Comparison of ENCODE assay signal across 8 cellular contexts in the genomic region with DNA sequence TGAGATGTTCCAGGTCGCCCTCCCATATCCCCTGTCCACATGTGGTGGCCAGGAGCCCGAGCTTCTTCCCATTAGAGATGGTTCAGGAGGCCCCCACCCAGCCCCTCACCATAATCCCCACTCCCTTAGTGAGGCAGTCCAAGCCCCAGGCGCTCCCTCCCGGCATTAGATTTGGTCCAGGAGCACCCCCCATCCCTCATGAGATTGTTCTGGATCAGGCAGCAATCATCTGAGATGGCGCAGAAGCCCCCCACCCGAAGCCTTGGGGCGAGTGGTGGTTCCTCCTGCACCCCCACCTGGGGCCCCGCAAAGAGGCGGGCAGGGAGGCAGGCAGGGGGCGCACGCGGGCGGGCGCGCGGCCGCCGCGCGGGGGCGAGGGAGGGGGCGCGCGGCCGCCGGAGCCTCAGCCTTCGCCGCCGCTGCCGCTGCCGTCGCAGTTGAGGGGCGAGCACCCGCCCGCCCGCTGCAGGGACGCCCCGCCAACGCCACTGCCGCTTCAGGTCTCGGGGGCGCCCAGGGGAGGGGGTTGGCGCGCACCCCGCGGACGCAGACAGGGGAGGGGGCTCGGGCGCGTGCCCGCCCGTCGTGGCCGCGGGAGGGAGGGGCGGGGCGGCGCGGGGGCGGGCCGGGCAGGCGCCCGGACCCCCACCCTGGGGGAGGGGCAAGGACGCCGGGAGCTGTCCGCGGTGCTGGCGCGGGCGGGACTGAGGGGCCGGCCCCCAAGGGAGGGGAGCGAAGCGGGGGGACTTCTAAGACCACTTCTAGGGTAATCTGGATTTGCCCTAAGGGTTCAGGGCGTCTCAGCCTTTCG. TPM values are rescaled to one million over a fixed set of nuclear protein-coding genes. Genes with fewer than 3 reads are reported as not detected.
DNase-seq lines count a peak whose midpoint lies in the region; ATAC-seq and TF ChIP-seq lines count a peak whose summit lies in the region.

No MANE protein-coding gene starts in this region.

- H3K36me3 ChIP-seq in endocrine pancreas (ENCODE audit: control insufficient read depth, insufficient read depth, low read length) = peaks cover 14% of the 10 kb centered on the region

- H3K4me1 Mint-ChIP-seq in T-cell = peaks cover 9 to 24% (median 16%) of the 10 kb centered on the region in 3 donors

- H3K4me3 Mint-ChIP-seq in T-cell = peak overlapping the region in 2 of 3 donors; percentile 65 to 79

- ATAC-seq in T-cell (replicated peaks in 1 of 4) (peak in 1 of 4 experiments; percentile 10), HG02870 (IDR thresholded peaks at IDR 0.05; ENCODE audit: unreplicated experiment) (no peak), left lobe of liver (no peak)

- POLR2A ChIA-PET in T-cell (lab: Charles Lee) = no interaction called here

- in situ Hi-C loops in GM13977 (cut with MboI; ENCODE audit: low pct_unique_long_range_greater_than_20kb, low sequenced_read_pairs, unreplicated experiment) (no loop called here), KBM-7 (cut with MboI; ENCODE audit: low pct_unique_long_range_greater_than_20kb, low sequenced_read_pairs) (no loop called here)

- H3K9me3 Mint-ChIP-seq in T-cell = no peaks in the 10 kb centered on the region

- H3K27ac Mint-ChIP-seq in T-cell = no peak overlapping the region

- H3K4me1 ChIP-seq in endocrine pancreas (ENCODE audit: control insufficient read depth, insufficient read depth, low read length) = no peaks in the 10 kb centered on the region

- no peaks in the 10 kb centered on the region for H3K9me3 ChIP-seq in endocrine pancreas (ENCODE audit: control insufficient read depth, low read length)

- peak overlapping the region; percentile 73 for H3K4me3 ChIP-seq in endocrine pancreas (ENCODE audit: control insufficient read depth, insufficient read depth, low read length)

- CTCF ChIA-PET in T-cell (lab: Charles Lee) = no interaction called here

- H3K27me3 Mint-ChIP-seq in T-cell = peaks cover 22% of the 10 kb centered on the region in 2 donors

- no peaks in the 10 kb centered on the region for H3K36me3 Mint-ChIP-seq in T-cell

- H3K9ac ChIP-seq in endocrine pancreas (ENCODE audit: control insufficient read depth, insufficient read depth, low read length) = peak overlapping the region; percentile 84

- peak; percentile 73 for DNase-seq in 8988T
- DNase-seq in GM13977 (ENCODE audit: low spot score) = peak; percentile 67
- peak in 6 of 34 experiments; percentile 13 to 29 (median 20) for DNase-seq in T-cell
- peak; percentile 46 for DNase-seq in retina
- no peak for DNase-seq in KBM-7
- no peak for DNase-seq in left lobe of liver (ENCODE audit: low spot score)

- H3K27me3 ChIP-seq in endocrine pancreas (ENCODE audit: control insufficient read depth, insufficient read depth, low read length) = no peaks in the 10 kb centered on the region

- TF ChIP-seq CTCF in GM13977 (IDR thresholded peaks at IDR 0.05; ENCODE audit: extremely low read depth, insufficient read depth, missing control alignments) = peak; percentile 41

RNA-seq across cellular contexts. Expression of a gene that starts 46.4 kb away (rescaled TPM):
- total RNA-seq in T-cell (100 to 1,000 TPM; 117 to 153 (median 142) TPM), left lobe of liver (15.2 TPM)

Comparison
In these comparisons a context has a peak if more than half of its experiments do, and no peak if none do; other contexts are left out.
1. DNase-seq: peak in 8988T (single experiment), GM13977 (single experiment) and retina (single experiment); none in KBM-7 (single experiment) and left lobe of liver (single experiment).